9 cellular contexts compared by ENCODE assay signal in the genomic region with DNA sequence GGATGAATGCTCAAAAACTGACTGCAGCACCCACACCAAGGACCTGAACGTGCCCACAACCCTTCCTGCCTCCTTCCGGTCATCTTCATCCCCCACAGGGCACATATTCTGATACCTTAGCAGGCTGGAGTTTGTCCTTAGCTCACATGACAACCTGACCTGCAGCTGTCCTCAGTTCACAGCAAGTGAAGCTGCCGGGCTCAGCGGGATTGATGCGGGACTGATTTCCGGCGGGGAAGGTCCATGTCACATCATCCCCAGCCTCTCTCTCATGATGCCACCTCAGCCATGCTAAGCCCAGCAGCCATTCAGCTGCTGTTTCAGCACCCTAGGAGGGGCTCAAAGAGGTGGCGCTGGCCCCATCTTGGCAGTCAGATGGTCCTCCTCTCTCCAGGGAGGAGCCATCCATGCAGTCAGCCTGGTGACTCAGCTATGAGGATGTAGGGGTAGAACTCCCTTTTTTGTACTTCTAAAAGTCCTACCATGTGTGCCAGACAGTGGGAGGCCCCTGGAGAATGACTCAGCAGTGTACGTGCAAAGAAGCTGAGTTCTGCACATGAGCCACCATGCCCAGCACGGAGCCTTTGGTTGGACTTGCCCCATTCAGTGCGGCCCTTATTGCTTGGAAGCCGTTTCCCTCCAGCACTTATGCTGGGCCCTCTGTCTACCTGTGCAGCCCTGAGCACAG.
DNase-seq lines count a peak whose midpoint lies in the region; ATAC-seq lines count a peak whose summit lies in the region.
"Had no signal": no experiment of that assay in that cellular context is flagged by ENCODE, and none has a peak within 500 bp of the region (broad histone marks: within the 10 kb centered on the region; RNA-seq: fewer than 3 reads in every experiment).

No MANE protein-coding gene starts in this region.

- no peaks in the 10 kb centered on the region for H3K36me3 Mint-ChIP-seq in activated T-cell treated with anti-CD3 and anti-CD28 coated beads, Interleukin-2, amount 50 U/mL, for 24 hours (ENCODE audit: low read depth)

- peaks cover 0 to 9% (median 0%) of the 10 kb centered on the region in 5 donors for H3K27me3 ChIP-seq in subcutaneous abdominal adipose tissue (ENCODE audit: control insufficient read depth in 5 of 5, insufficient read depth in 4 of 5, low read length in 5 of 5)
- H3K27me3 ChIP-seq: right lobe of liver had no signal

- H3K9me3 ChIP-seq in subcutaneous abdominal adipose tissue (ENCODE audit: control insufficient read depth in 5 of 5, low read length in 5 of 5) = no peaks in the 10 kb centered on the region
- H3K9me3 ChIP-seq: right lobe of liver had no signal

- H3K9me3 Mint-ChIP-seq in activated T-cell treated with anti-CD3 and anti-CD28 coated beads, Interleukin-2, amount 50 U/mL, for 24 hours = no peaks in the 10 kb centered on the region

- no peaks in the 10 kb centered on the region for H3K36me3 ChIP-seq in subcutaneous abdominal adipose tissue (ENCODE audit: control insufficient read depth in 5 of 5, insufficient read depth in 5 of 5, low read length in 5 of 5)
- H3K36me3 ChIP-seq: right lobe of liver had no signal

- peak overlapping the region in 2 of 5 donors; percentile 7 to 31 for H3K4me3 ChIP-seq in subcutaneous abdominal adipose tissue (ENCODE audit: low read depth in 1 of 5, low read length in 5 of 5)
- H3K4me3 ChIP-seq: right lobe of liver had no signal

- peaks cover 10% of the 10 kb centered on the region for H3K27me3 Mint-ChIP-seq in activated T-cell treated with anti-CD3 and anti-CD28 coated beads, Interleukin-2, amount 50 U/mL, for 24 hours

- ATAC-seq in HG02571 (IDR thresholded peaks at IDR 0.05; ENCODE audit: unreplicated experiment) = no peak

- DNase-seq in activated T-cell treated with anti-CD3 and anti-CD28 coated beads for 24 hours (ENCODE audit: low read depth) = peak; percentile 9
- no peak for DNase-seq in activated T-cell treated with anti-CD3 and anti-CD28 coated beads, Interleukin-2, amount 50 U/mL, for 1 hour
- DNase-seq in activated T-cell treated with anti-CD3 and anti-CD28 coated beads, Interleukin-2, amount 50 U/mL, for 24 hours = peak; percentile 37
- DNase-seq in inferior parietal cortex (ENCODE audit: extremely low spot score) = peak; percentile 63
- DNase-seq in NCI-H187 treated with DMSO at 0.1 percent for 48 hours (lab: John Stamatoyannopoulos, UW) = no peak
- no peak for DNase-seq in COLO668 (lab: John Stamatoyannopoulos, UW; ENCODE audit: unreplicated experiment)
- DNase-seq: right lobe of liver had no signal

- peaks cover 47% of the 10 kb centered on the region for H3K4me1 Mint-ChIP-seq in activated T-cell treated with anti-CD3 and anti-CD28 coated beads, Interleukin-2, amount 50 U/mL, for 24 hours (ENCODE audit: low read depth)

- peak overlapping the region; percentile 69 for H3K27ac Mint-ChIP-seq in activated T-cell treated with anti-CD3 and anti-CD28 coated beads, Interleukin-2, amount 50 U/mL, for 24 hours

- peaks cover 4 to 30% (median 26%) of the 10 kb centered on the region in 5 donors for H3K4me1 ChIP-seq in subcutaneous abdominal adipose tissue (ENCODE audit: control insufficient read depth in 5 of 5, insufficient read depth in 5 of 5, low read length in 5 of 5)
- H3K4me1 ChIP-seq: right lobe of liver had no signal

- no peak overlapping the region for H3K9ac ChIP-seq in subcutaneous abdominal adipose tissue (ENCODE audit: low read length in 5 of 5)

- peak overlapping the region; percentile 69 for H3K27ac ChIP-seq in subcutaneous abdominal adipose tissue (ENCODE audit: low read depth, low read length)
- H3K27ac ChIP-seq: right lobe of liver had no signal

- no peak overlapping the region for H3K4me3 Mint-ChIP-seq in activated T-cell treated with anti-CD3 and anti-CD28 coated beads, Interleukin-2, amount 50 U/mL, for 24 hours

Comparison
In these comparisons a context has a peak if more than half of its experiments do, and no peak if none do; other contexts are left out.
1. DNase-seq: peak in activated T-cell treated with anti-CD3 and anti-CD28 coated beads for 24 hours (single experiment), activated T-cell treated with anti-CD3 and anti-CD28 coated beads, Interleukin-2, amount 50 U/mL, for 24 hours (single experiment) and inferior parietal cortex (single experiment); none in activated T-cell treated with anti-CD3 and anti-CD28 coated beads, Interleukin-2, amount 50 U/mL, for 1 hour (single experiment), NCI-H187 treated with DMSO at 0.1 percent for 48 hours (single experiment) and COLO668 (single experiment).